ENCODE assay signal across 1 cellular context in the genomic region with DNA sequence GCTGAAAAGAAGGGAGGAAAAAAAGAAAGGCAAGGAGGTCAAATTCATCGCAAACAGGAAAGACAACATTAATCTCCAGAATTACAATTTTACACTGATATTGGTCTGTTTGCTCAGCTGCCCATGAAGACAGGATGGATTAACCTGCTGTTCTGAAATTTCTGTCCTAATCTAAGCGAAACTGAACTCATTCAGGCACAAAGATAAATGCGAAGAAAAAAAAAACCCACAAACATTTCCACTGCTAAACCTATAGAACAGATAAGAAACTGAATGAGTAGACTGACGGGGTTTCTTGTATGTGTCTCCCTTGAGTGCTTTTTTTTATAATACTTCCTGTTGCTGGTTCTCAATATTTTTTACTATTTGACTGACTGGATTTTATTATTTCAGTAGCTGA.
TF ChIP-seq lines count a peak whose summit lies in the region.

No MANE protein-coding gene starts in this region.

TF ChIP-seq in GM23338, 12 proteins besides CTCF, POLR2A, EP300 and RAD21 (continued from another document):
- TF ChIP-seq ZNF462 (CRISPR knock-in tag; IDR thresholded peaks at IDR 0.05) (no peak), EZH2 (IDR thresholded peaks at IDR 0.05; ENCODE audit: low read depth, unreplicated experiment) (no peak), ZNF114 (CRISPR knock-in tag; IDR thresholded peaks at IDR 0.05) (no peak), STAT1 (IDR thresholded peaks at IDR 0.05; ENCODE audit: unreplicated experiment) (no peak), POLR2AphosphoS5 (IDR thresholded peaks at IDR 0.05; ENCODE audit: low read depth) (no peak), NANOG (IDR thresholded peaks at IDR 0.05; ENCODE audit: borderline replicate concordance) (no peak), JUNB (IDR thresholded peaks at IDR 0.05; ENCODE audit: unreplicated experiment) (no peak), ETS1 (IDR thresholded peaks at IDR 0.05) (no peak), ZNF331 (CRISPR knock-in tag; IDR thresholded peaks at IDR 0.05; ENCODE audit: low read depth) (no peak), EZH2phosphoT487 (IDR thresholded peaks at IDR 0.05; ENCODE audit: unreplicated experiment) (no peak)
- TF ChIP-seq, protein P1, sequence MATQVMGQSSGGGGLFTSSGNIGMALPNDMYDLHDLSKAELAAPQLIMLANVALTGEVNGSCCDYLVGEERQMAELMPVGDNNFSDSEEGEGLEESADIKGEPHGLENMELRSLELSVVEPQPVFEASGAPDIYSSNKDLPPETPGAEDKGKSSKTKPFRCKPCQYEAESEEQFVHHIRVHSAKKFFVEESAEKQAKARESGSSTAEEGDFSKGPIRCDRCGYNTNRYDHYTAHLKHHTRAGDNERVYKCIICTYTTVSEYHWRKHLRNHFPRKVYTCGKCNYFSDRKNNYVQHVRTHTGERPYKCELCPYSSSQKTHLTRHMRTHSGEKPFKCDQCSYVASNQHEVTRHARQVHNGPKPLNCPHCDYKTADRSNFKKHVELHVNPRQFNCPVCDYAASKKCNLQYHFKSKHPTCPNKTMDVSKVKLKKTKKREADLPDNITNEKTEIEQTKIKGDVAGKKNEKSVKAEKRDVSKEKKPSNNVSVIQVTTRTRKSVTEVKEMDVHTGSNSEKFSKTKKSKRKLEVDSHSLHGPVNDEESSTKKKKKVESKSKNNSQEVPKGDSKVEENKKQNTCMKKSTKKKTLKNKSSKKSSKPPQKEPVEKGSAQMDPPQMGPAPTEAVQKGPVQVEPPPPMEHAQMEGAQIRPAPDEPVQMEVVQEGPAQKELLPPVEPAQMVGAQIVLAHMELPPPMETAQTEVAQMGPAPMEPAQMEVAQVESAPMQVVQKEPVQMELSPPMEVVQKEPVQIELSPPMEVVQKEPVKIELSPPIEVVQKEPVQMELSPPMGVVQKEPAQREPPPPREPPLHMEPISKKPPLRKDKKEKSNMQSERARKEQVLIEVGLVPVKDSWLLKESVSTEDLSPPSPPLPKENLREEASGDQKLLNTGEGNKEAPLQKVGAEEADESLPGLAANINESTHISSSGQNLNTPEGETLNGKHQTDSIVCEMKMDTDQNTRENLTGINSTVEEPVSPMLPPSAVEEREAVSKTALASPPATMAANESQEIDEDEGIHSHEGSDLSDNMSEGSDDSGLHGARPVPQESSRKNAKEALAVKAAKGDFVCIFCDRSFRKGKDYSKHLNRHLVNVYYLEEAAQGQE (IDR thresholded peaks at IDR 0.05; ENCODE audit: unreplicated experiment): no peak
TF ChIP-seq in GM23338: peak in this region for 0.
